In the genomic region with DNA sequence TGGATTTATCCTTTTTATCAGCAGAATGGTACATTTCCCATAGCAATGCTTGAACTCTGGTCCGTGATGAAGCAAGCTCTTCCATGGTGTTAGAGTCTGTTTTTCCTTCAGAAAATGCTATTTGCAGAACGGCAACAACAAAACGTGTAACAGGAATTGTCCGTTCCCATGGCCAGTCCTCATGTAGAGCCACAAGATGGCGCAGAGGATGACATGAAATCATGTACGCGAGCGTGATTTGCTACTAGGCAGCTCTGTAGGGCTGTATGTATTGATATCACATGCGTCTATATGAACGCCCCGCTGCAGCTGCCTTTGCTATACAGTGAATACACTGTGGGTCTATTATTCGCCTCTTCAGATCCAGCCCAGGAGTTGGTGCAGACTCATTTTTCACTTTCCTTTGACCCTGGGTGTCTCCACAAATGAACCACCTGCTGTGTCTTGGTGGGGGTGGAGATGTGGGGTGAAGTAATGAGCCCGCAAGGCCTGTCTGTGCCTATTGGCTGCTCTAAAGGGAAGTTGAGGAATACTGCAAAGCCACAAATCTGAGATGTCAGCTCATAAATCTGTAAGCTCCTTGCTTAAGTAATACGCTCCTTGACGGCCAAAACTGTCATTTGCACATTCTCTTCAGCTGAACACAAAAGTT, we compare ENCODE assay signal across 10 cellular contexts.
A peak's percentile ranks its signal among the peaks of the same experiment; 100 is the strongest.
DNase-seq lines count a peak whose midpoint lies in the region; ATAC-seq and TF ChIP-seq lines count a peak whose summit lies in the region.
"Had no signal": no experiment of that assay in that cellular context is flagged by ENCODE, and none has a peak within 500 bp of the region (broad histone marks: within the 10 kb centered on the region; RNA-seq: fewer than 3 reads in every experiment).

No MANE protein-coding gene starts in this region.

- no peak overlapping the region for H3K27ac ChIP-seq in hepatocyte
- no peak overlapping the region for H3K27ac ChIP-seq in ascending aorta
- H3K27ac ChIP-seq: esophagus muscularis mucosa had no signal

- DNase-seq in GM06990 (ENCODE audit: extremely low read depth, insufficient read length) (no peak), LNCaP clone FGC (ENCODE audit: low read depth) (peak; percentile 32), SIG-M5 treated with dmso at 0.1 percent for 504 hours (lab: John Stamatoyannopoulos, UW; ENCODE audit: unreplicated experiment) (peak; percentile 93), hepatocyte (ENCODE audit: low spot score) (no peak), ascending aorta (ENCODE audit: low spot score in 2 of 2) (no peak), left colon (no peak)
- no peak for DNase-seq in activated naive CD4-positive, alpha-beta T cell (lab: John Stamatoyannopoulos, UW)
- DNase-seq: activated B cell treated with CpG ODN at 0.5 μM for 24 hours, left cardiac atrium had no signal

- no peak for ATAC-seq in left colon
- ATAC-seq: left cardiac atrium had no signal

- no peaks in the 10 kb centered on the region for H3K36me3 ChIP-seq in GM06990 (ENCODE audit: control insufficient read depth, insufficient read depth, low read length)
- H3K36me3 ChIP-seq in hepatocyte (replicated peaks; ENCODE audit: insufficient read depth, low read depth): no peaks in the 10 kb centered on the region
- H3K36me3 ChIP-seq in ascending aorta: no peaks in the 10 kb centered on the region
- H3K36me3 ChIP-seq: esophagus muscularis mucosa had no signal

- TF ChIP-seq CTCF in GM06990 (IDR thresholded peaks at IDR 0.05; ENCODE audit: insufficient read depth, low read length, poor library complexity, severe bottlenecking) (peak; percentile 8), LNCaP clone FGC (IDR thresholded peaks at IDR 0.05; ENCODE audit: control insufficient read depth, extremely low read depth, insufficient read depth) (peak; percentile 89), hepatocyte (IDR thresholded peaks at IDR 0.05; ENCODE audit: poor library complexity) (peak; percentile 16), ascending aorta (IDR thresholded peaks at IDR 0.05) (no peak)

- no peaks in the 10 kb centered on the region for H3K9me3 ChIP-seq in hepatocyte (ENCODE audit: low read depth)
- no peaks in the 10 kb centered on the region for H3K9me3 ChIP-seq in ascending aorta
- H3K9me3 ChIP-seq: esophagus muscularis mucosa had no signal

- H3K9me2 ChIP-seq in hepatocyte (replicated peaks; ENCODE audit: insufficient read depth): no peaks in the 10 kb centered on the region

- H2AFZ ChIP-seq in hepatocyte: no peak overlapping the region

- H3K4me1 ChIP-seq in hepatocyte (ENCODE audit: insufficient read depth) (peaks cover 9% of the 10 kb centered on the region), ascending aorta (no peaks in the 10 kb centered on the region)

- H4K20me1 ChIP-seq in hepatocyte (ENCODE audit: insufficient read depth, poor library complexity, severe bottlenecking): no peaks in the 10 kb centered on the region

- H3K4me2 ChIP-seq in hepatocyte: no peak overlapping the region

- no peak overlapping the region for H3K4me3 ChIP-seq in GM06990 (replicated peaks; ENCODE audit: low read depth, low read length)
- H3K4me3 ChIP-seq in LNCaP clone FGC (ENCODE audit: low read depth, low read length): no peak overlapping the region
- H3K4me3 ChIP-seq in hepatocyte: no peak overlapping the region
- H3K4me3 ChIP-seq in ascending aorta: no peak overlapping the region
- H3K4me3 ChIP-seq: esophagus muscularis mucosa had no signal

- H3K79me2 ChIP-seq in hepatocyte: peaks cover 12% of the 10 kb centered on the region

- intact Hi-C loops in ascending aorta (cut with DNase I): no loop called here
- intact Hi-C loops in left colon (cut with DNase I, micrococcal nuclease): no loop called here

- WGBS in hepatocyte (ENCODE audit: low lambda C conversion rate, missing lambda C conversion rate): 88% methylated on average over 15 of the region's 15 CpGs

- H3K27me3 ChIP-seq in GM06990 (replicated peaks; ENCODE audit: control insufficient read depth, insufficient read depth, low read length) (no peaks in the 10 kb centered on the region), hepatocyte (no peaks in the 10 kb centered on the region), ascending aorta (no peaks in the 10 kb centered on the region)
- H3K27me3 ChIP-seq: esophagus muscularis mucosa had no signal

Comparison
In these comparisons a context has a peak if more than half of its experiments do, and no peak if none do; other contexts are left out.
1. DNase-seq: peak in LNCaP clone FGC (single experiment) and SIG-M5 treated with dmso at 0.1 percent for 504 hours (single experiment); none in GM06990 (single experiment), hepatocyte (single experiment), activated naive CD4-positive, alpha-beta T cell (0 of 4), ascending aorta (0 of 2) and left colon (0 of 2).
2. CTCF ChIP-seq: peak in GM06990 (single experiment), LNCaP clone FGC (single experiment) and hepatocyte (single experiment); none in ascending aorta (0 of 3).